In the genomic region with DNA sequence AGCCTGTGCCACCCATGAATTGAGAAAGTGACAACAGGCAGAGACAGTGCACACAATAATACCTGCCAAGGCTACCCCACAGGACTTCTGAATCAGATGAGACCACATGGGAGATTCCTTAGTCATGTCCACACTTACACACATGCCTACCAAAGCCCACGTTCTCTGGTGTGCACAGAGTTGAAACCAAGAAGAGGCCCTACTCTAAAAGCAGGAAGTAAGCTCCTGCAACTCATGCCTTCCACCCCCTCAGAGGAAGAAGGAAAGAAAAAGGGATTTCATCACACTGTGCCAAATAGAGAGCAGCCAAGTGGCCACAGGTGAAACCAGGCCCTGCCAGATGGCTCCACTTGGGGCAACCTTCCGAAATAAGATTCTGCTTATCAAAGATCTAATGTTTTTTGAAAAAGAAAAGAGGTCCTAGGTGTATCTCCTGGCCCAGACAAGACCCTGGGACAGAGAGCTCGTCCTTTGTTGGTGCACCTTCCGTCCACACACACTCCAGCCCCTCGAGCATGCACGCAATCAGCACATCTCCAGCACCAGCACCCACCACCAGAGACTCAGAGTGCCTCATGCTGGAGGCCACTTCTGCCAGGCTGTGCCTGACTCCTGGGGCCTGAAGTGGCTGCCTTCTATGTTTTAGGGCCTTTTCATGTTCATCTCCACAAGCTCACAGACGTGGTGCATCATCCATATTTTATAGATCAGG, we compare ENCODE assay signal across 13 cellular contexts.
DNase-seq lines count a peak whose midpoint lies in the region; ATAC-seq and TF ChIP-seq lines count a peak whose summit lies in the region.
"Had no signal": no experiment of that assay in that cellular context is flagged by ENCODE, and none has a peak within 500 bp of the region (broad histone marks: within the 10 kb centered on the region; RNA-seq: fewer than 3 reads in every experiment).

No MANE protein-coding gene starts in this region.

- H3K27ac Mint-ChIP-seq in CD14-positive monocyte: peak overlapping the region; percentile 70 to 87 (median 82)
- H3K27ac Mint-ChIP-seq: H9 had no signal

- no peak for TF ChIP-seq CTCF in CD14-positive monocyte (IDR thresholded peaks at IDR 0.05)
- no peak for TF ChIP-seq CTCF in foreskin fibroblast (IDR thresholded peaks at IDR 0.05; ENCODE audit: low read depth, low read length)
- no peak for TF ChIP-seq CTCF in BE2C (IDR thresholded peaks at IDR 0.05; ENCODE audit: low read depth, low read length)

- DNase-seq in CD14-positive monocyte (ENCODE audit: low spot score): peak; percentile 75
- DNase-seq in OCI-M1 (lab: John Stamatoyannopoulos, UW): peak; percentile 39
- DNase-seq in foreskin fibroblast: peak; percentile 27 to 43
- DNase-seq in putamen (ENCODE audit: low spot score): no peak
- no peak for DNase-seq in BE2C
- DNase-seq in NCI-H146 (lab: John Stamatoyannopoulos, UW): no peak
- DNase-seq: effector CD8-positive, alpha-beta T cell; H9; heart left ventricle; NCI-H2029 had no signal

- intact Hi-C loops in CD14-positive monocyte (cut with micrococcal nuclease): no loop called here

- H3K4me3 ChIP-seq in foreskin fibroblast (ENCODE audit: low read depth in 1 of 2, low read length in 2 of 2) (no peak overlapping the region), BE2C (ENCODE audit: low read depth, low read length) (no peak overlapping the region)
- H3K4me3 ChIP-seq: ascending aorta, heart left ventricle had no signal

- H3K4me1 ChIP-seq in BE2C: no peaks in the 10 kb centered on the region

- H3K9me3 ChIP-seq in BE2C: no peaks in the 10 kb centered on the region
- H3K9me3 ChIP-seq: ascending aorta, heart left ventricle had no signal

- H3K36me3 ChIP-seq in BE2C: no peaks in the 10 kb centered on the region
- H3K36me3 ChIP-seq: ascending aorta, heart left ventricle had no signal

- peak overlapping the region in 1 of 2 donors; percentile 48 for H3K4me3 Mint-ChIP-seq in CD14-positive monocyte
- H3K4me3 Mint-ChIP-seq: H9 had no signal

- H3K9me3 Mint-ChIP-seq in CD14-positive monocyte: no peaks in the 10 kb centered on the region
- H3K9me3 Mint-ChIP-seq: H9 had no signal

- peaks cover 29% of the 10 kb centered on the region for H3K4me1 Mint-ChIP-seq in CD14-positive monocyte
- H3K4me1 Mint-ChIP-seq: H9 had no signal

- ATAC-seq in GM18868 (IDR thresholded peaks at IDR 0.05; ENCODE audit: unreplicated experiment) (peak; percentile 73), HG03442 (IDR thresholded peaks at IDR 0.05; ENCODE audit: unreplicated experiment) (no peak)
- ATAC-seq: heart left ventricle had no signal

- no peaks in the 10 kb centered on the region for H3K27me3 ChIP-seq in BE2C
- H3K27me3 ChIP-seq: ascending aorta, heart left ventricle had no signal

- H3K27me3 Mint-ChIP-seq in CD14-positive monocyte (ENCODE audit: low read depth in 3 of 3): peaks cover 1 to 5% (median 3%) of the 10 kb centered on the region in 3 donors

- H3K36me3 Mint-ChIP-seq in CD14-positive monocyte: no peaks in the 10 kb centered on the region

Comparison
In these comparisons a context has a peak if more than half of its experiments do, and no peak if none do; other contexts are left out.
1. DNase-seq: peak in CD14-positive monocyte (single experiment), OCI-M1 (single experiment) and foreskin fibroblast (2 of 2); none in putamen (single experiment), BE2C (single experiment) and NCI-H146 (single experiment).